ENCODE assay signal across 29 cellular contexts in the genomic region with DNA sequence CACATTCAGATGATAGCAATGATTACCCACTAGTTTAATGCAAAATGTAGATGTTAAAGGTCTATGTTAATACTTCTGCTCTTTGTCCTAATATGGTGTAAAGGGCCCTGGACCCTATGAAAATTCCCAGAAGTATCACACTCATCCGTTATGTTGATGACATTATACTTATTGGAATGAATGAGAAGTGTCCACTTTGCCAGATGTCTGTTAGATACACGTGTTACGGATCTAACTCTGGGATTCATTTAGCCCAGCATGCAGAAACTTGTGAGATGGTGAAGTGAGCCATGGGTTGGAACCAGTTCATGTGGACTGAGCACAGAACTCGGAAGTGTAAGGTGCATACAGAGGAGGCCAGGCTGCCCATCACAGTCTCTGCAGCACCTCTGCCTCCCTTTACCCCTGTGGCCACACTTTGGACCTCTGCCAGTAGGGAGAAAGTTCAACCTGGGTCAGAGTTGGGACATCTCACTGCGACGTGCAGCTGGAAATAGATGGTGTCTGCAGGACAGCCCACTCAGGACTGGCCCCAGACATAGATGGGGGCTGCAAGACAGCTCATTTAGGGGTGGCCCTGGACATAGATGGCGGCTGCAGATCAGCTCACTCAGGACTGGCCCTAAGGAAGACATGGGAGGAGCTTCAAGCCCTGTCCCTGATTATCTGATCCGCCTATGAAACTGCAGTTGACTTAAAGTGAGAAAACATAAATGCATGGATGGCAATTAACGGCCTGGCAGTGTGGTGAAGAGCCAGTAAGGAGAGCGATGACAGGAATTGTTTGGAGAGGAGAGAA.
"Had no signal": no experiment of that assay in that cellular context is flagged by ENCODE, and none has a peak within 500 bp of the region (broad histone marks: within the 10 kb centered on the region; RNA-seq: fewer than 3 reads in every experiment).

No MANE protein-coding gene starts in this region.

- DNase-seq: activated CD4-positive, alpha-beta memory T cell treated with anti-CD3 and anti-CD28 coated beads, Interleukin-2, amount 10 ng/mL, durations not matched to agents 7 days and 5 days; activated CD4-positive, alpha-beta T cell treated with anti-CD3 and anti-CD28 coated beads for 48 hours; activated CD8-positive, alpha-beta memory T cell treated with anti-CD3 and anti-CD28 coated beads, Interleukin-2, amount 50 U/mL, for 48 hours; activated T-cell treated with anti-CD3 and anti-CD28 coated beads, Interleukin-2, amount 50 U/mL, for 24 hours; central memory CD4-positive, alpha-beta T cell; esophagus squamous epithelium; head of caudate nucleus; hippocampal formation; kidney; left colon; lower lobe of right lung; mesenchymal stem cell; natural killer cell; retina; sigmoid colon; small intestine; stimulated activated CD4-positive, alpha-beta T cell treated with anti-CD3 and anti-CD28 coated beads, Interleukin-4, amount 100 ng/mL, for 24 hours; stimulated activated naive CD8-positive, alpha-beta T cell treated with anti-CD3 and anti-CD28 coated beads, Interleukin-15, amount 100 ng/mL, for 72 hours; substantia nigra; T-helper 17 cell; T1000; WERI-Rb-1 had no signal

- H3K27ac ChIP-seq: breast epithelium, esophagus squamous epithelium, lower lobe of right lung, sigmoid colon, vagina, WERI-Rb-1 had no signal

- H3K27me3 ChIP-seq: breast epithelium, esophagus squamous epithelium, sigmoid colon, vagina had no signal

- H3K9me3 Mint-ChIP-seq: activated CD4-positive, alpha-beta memory T cell treated with anti-CD3 and anti-CD28 coated beads, Interleukin-2, amount 10 ng/mL, durations not matched to agents 7 days and 5 days; activated naive CD4-positive, alpha-beta T cell treated with anti-CD3 and anti-CD28 coated beads, Interleukin-2, amount 50 U/mL, for 72 hours; activated T-cell treated with anti-CD3 and anti-CD28 coated beads, Interleukin-2, amount 50 U/mL, for 24 hours; natural killer cell; stimulated activated effector memory CD8-positive, alpha-beta T cell treated with anti-CD3 and anti-CD28 coated beads, Interleukin-12 subunit alpha, Interleukin-12 subunit beta, amount 100 ng/mL, for 72 hours; stimulated activated naive CD8-positive, alpha-beta T cell treated with anti-CD3 and anti-CD28 coated beads, Interleukin-15, amount 100 ng/mL, for 72 hours; type B pancreatic cell had no signal

- H3K36me3 Mint-ChIP-seq: activated naive CD4-positive, alpha-beta T cell treated with anti-CD3 and anti-CD28 coated beads, Interleukin-2, amount 50 U/mL, for 72 hours; natural killer cell; stimulated activated effector memory CD8-positive, alpha-beta T cell treated with anti-CD3 and anti-CD28 coated beads, Interleukin-12 subunit alpha, Interleukin-12 subunit beta, amount 100 ng/mL, for 72 hours; type B pancreatic cell had no signal

- H3K9me3 ChIP-seq: breast epithelium, esophagus squamous epithelium, lower lobe of right lung, vagina had no signal

- H3K27me3 Mint-ChIP-seq: activated CD4-positive, alpha-beta memory T cell treated with anti-CD3 and anti-CD28 coated beads, Interleukin-2, amount 10 ng/mL, durations not matched to agents 7 days and 5 days; type B pancreatic cell had no signal

- H3K4me3 Mint-ChIP-seq: activated CD4-positive, alpha-beta memory T cell treated with anti-CD3 and anti-CD28 coated beads, Interleukin-2, amount 10 ng/mL, durations not matched to agents 7 days and 5 days; activated T-cell treated with anti-CD3 and anti-CD28 coated beads, Interleukin-2, amount 50 U/mL, for 24 hours; natural killer cell; stimulated activated effector memory CD8-positive, alpha-beta T cell treated with anti-CD3 and anti-CD28 coated beads, Interleukin-12 subunit alpha, Interleukin-12 subunit beta, amount 100 ng/mL, for 72 hours; stimulated activated naive CD8-positive, alpha-beta T cell treated with anti-CD3 and anti-CD28 coated beads, Interleukin-15, amount 100 ng/mL, for 72 hours; T-helper 17 cell; type B pancreatic cell had no signal

- H3K4me1 ChIP-seq: breast epithelium, lower lobe of right lung had no signal

- ATAC-seq: activated CD4-positive, CD25-positive, alpha-beta regulatory T cell treated with anti-CD3 and anti-CD28 coated beads, Interleukin-2, amount 50 U/mL, for 24 hours; activated naive CD4-positive, alpha-beta T cell treated with anti-CD3 and anti-CD28 coated beads, Interleukin-2, amount 50 U/mL, for 72 hours; left colon; lower lobe of right lung; stimulated activated effector memory CD8-positive, alpha-beta T cell treated with anti-CD3 and anti-CD28 coated beads, Interleukin-12 subunit alpha, Interleukin-12 subunit beta, amount 100 ng/mL, for 72 hours; stimulated activated naive CD8-positive, alpha-beta T cell treated with anti-CD3 and anti-CD28 coated beads, Interleukin-15, amount 100 ng/mL, for 72 hours; T-helper 17 cell had no signal

- H3K36me3 ChIP-seq: breast epithelium, esophagus squamous epithelium, lower lobe of right lung, sigmoid colon, vagina, WERI-Rb-1 had no signal

- H3K4me3 ChIP-seq: breast epithelium, esophagus squamous epithelium, lower lobe of right lung, sigmoid colon, vagina had no signal

- H3K4me1 Mint-ChIP-seq: activated CD4-positive, alpha-beta memory T cell treated with anti-CD3 and anti-CD28 coated beads, Interleukin-2, amount 10 ng/mL, durations not matched to agents 7 days and 5 days; natural killer cell; stimulated activated effector memory CD8-positive, alpha-beta T cell treated with anti-CD3 and anti-CD28 coated beads, Interleukin-12 subunit alpha, Interleukin-12 subunit beta, amount 100 ng/mL, for 72 hours; stimulated activated naive CD8-positive, alpha-beta T cell treated with anti-CD3 and anti-CD28 coated beads, Interleukin-15, amount 100 ng/mL, for 72 hours; T-helper 17 cell had no signal

- H3K27ac Mint-ChIP-seq: activated CD4-positive, alpha-beta memory T cell treated with anti-CD3 and anti-CD28 coated beads, Interleukin-2, amount 10 ng/mL, durations not matched to agents 7 days and 5 days; activated naive CD4-positive, alpha-beta T cell treated with anti-CD3 and anti-CD28 coated beads, Interleukin-2, amount 50 U/mL, for 72 hours; activated T-cell treated with anti-CD3 and anti-CD28 coated beads, Interleukin-2, amount 50 U/mL, for 24 hours; natural killer cell; progenitor cell of endocrine pancreas; stimulated activated effector memory CD8-positive, alpha-beta T cell treated with anti-CD3 and anti-CD28 coated beads, Interleukin-12 subunit alpha, Interleukin-12 subunit beta, amount 100 ng/mL, for 72 hours; stimulated activated naive CD8-positive, alpha-beta T cell treated with anti-CD3 and anti-CD28 coated beads, Interleukin-15, amount 100 ng/mL, for 72 hours; T-helper 17 cell; type B pancreatic cell had no signal
